9 cellular contexts compared by ENCODE assay signal in genomic region chr1:85707267-85707989, GRCh38. TPM values are rescaled to one million over a fixed set of nuclear protein-coding genes. Genes with fewer than 3 reads are reported as not detected.
A peak's percentile ranks its signal among the peaks of the same experiment; 100 is the strongest.
DNase-seq lines count a peak whose midpoint lies in the region; ATAC-seq, FAIRE-seq and TF ChIP-seq lines count a peak whose summit lies in the region.
"Had no signal": no experiment of that assay in that cellular context is flagged by ENCODE, and none has a peak within 500 bp of the region (broad histone marks: within the 10 kb centered on the region; RNA-seq: fewer than 3 reads in every experiment).

No MANE protein-coding gene starts in this region.

- H3K36me3 ChIP-seq in left lung: peaks cover 0 to 28% of the 10 kb centered on the region in 2 donors
- no peaks in the 10 kb centered on the region for H3K36me3 ChIP-seq in uterus

- POLR2A ChIA-PET in T-cell (lab: Charles Lee): interaction anchor here in 1 of 2 donors (0.5 to 1.0 kb wide), 2 partner anchors 10 to 763 kb away, joined by 3 read pairs; no protein-coding TSS in a partner anchor

- ATAC-seq in HG02763 (IDR thresholded peaks at IDR 0.05; ENCODE audit: unreplicated experiment) (peak; percentile 32), T-cell (replicated peaks in 1 of 4) (peak in 3 of 4 experiments; percentile 11 to 22 (median 13)), left lung (no peak), HG03108 (IDR thresholded peaks at IDR 0.05; ENCODE audit: unreplicated experiment) (no peak)

- H3K4me3 ChIP-seq in GM12865 (ENCODE audit: low read depth, low read length) (peak overlapping the region; percentile 97), left lung (peak overlapping the region; percentile 71 to 79), uterus (peak overlapping the region; percentile 59 to 70)

- peak; percentile 13 for DNase-seq in GM12865 (ENCODE audit: low read depth)
- no peak for DNase-seq in T-cell
- DNase-seq in left lung: no peak
- DNase-seq in uterus: no peak
- no peak for DNase-seq in NCI-H1092 treated with DMSO at 0.1 percent for 48 hours (lab: John Stamatoyannopoulos, UW)
- DNase-seq in urothelium cell line (ENCODE audit: low spot score): no peak

- CTCF ChIA-PET in T-cell (lab: Charles Lee): interaction anchor here (0.6 to 1.3 kb wide), 7 partner anchors 10 to 1405 kb away, joined by 3 to 6 read pairs (median 4); no protein-coding TSS in a partner anchor

- no peak overlapping the region for H3K4me3 Mint-ChIP-seq in T-cell
- H3K4me3 Mint-ChIP-seq: activated B cell treated with CpG ODN at 0.5 μM for 24 hours had no signal

- intact Hi-C loops in left lung (cut with DNase I): no loop called here
- intact Hi-C loops in uterus (cut with DNase I; ENCODE audit: low total_unique reads): no loop called here

- H3K9me3 ChIP-seq in left lung (no peaks in the 10 kb centered on the region), uterus (no peaks in the 10 kb centered on the region)

- FAIRE-seq in urothelium cell line (lab: Jason Lieb, UNC): no peak

- H3K36me3 Mint-ChIP-seq in T-cell: peaks cover 30% of the 10 kb centered on the region

- peaks cover 4 to 40% (median 33%) of the 10 kb centered on the region in 3 donors for H3K4me1 Mint-ChIP-seq in T-cell

- H3K9me3 Mint-ChIP-seq in T-cell: no peaks in the 10 kb centered on the region
- H3K9me3 Mint-ChIP-seq: activated B cell treated with CpG ODN at 0.5 μM for 24 hours had no signal

- no peaks in the 10 kb centered on the region for H3K27me3 Mint-ChIP-seq in T-cell
- H3K27me3 Mint-ChIP-seq: activated B cell treated with CpG ODN at 0.5 μM for 24 hours had no signal

- H3K27ac ChIP-seq in left lung (peak overlapping the region; percentile 82 to 88), uterus (peak overlapping the region; percentile 85 to 87)

- no peak for TF ChIP-seq CTCF in GM12865 (IDR thresholded peaks at IDR 0.05; ENCODE audit: insufficient read depth, low read depth, low read length, missing control alignments)
- TF ChIP-seq CTCF in left lung (IDR thresholded peaks at IDR 0.05): no peak
- TF ChIP-seq CTCF in uterus (IDR thresholded peaks at IDR 0.05): no peak

- H3K27ac Mint-ChIP-seq in T-cell: no peak overlapping the region
- H3K27ac Mint-ChIP-seq: activated B cell treated with CpG ODN at 0.5 μM for 24 hours had no signal

- H3K4me1 ChIP-seq in left lung: peaks cover 9 to 19% of the 10 kb centered on the region in 2 donors
- no peaks in the 10 kb centered on the region for H3K4me1 ChIP-seq in uterus

- no peaks in the 10 kb centered on the region for H3K27me3 ChIP-seq in left lung
- H3K27me3 ChIP-seq in uterus: no peaks in the 10 kb centered on the region

- no peak for TF ChIP-seq POLR2A in uterus (IDR thresholded peaks at IDR 0.05)

RNA-seq across cellular contexts. Expression of gene ZNHIT6, which starts 0.8 kb away (rescaled TPM):
- total RNA-seq in T-cell (10 to 100 TPM; 17.3 to 21.2 (median 19.2) TPM), left lung (10 to 100 TPM; 12.2 to 12.6 TPM), uterus (10 to 100 TPM; 13.6 to 31.2 (median 23.2) TPM)

Comparison
In these comparisons a context has a peak if more than half of its experiments do, and no peak if none do; other contexts are left out.
1. ATAC-seq: peak in HG02763 (single experiment) and T-cell (3 of 4); none in left lung (single experiment) and HG03108 (single experiment).
2. Peak in every context shown above with its lines, with median percentiles within 50 percentile points of each other: H3K4me3 ChIP-seq.